ENCODE assay signal across 9 cellular contexts in genomic region chr1:10510520-10511493, GRCh38. TPM values are rescaled to one million over a fixed set of nuclear protein-coding genes. Genes with fewer than 3 reads are reported as not detected.
DNase-seq lines count a peak whose midpoint lies in the region; ATAC-seq, FAIRE-seq and TF ChIP-seq lines count a peak whose summit lies in the region.
"Had no signal": no experiment of that assay in that cellular context is flagged by ENCODE, and none has a peak within 500 bp of the region (broad histone marks: within the 10 kb centered on the region; RNA-seq: fewer than 3 reads in every experiment).

No MANE protein-coding gene starts in this region.

- H3K4me3 Mint-ChIP-seq in activated CD8-positive, alpha-beta memory T cell treated with anti-CD3 and anti-CD28 coated beads, Interleukin-2, amount 10 ng/mL, durations not matched to agents 7 days and 5 days, result peak overlapping the region; percentile 62

- H3K4me3 ChIP-seq in fibroblast of lung (replicated peaks in 1 of 4; ENCODE audit: control extremely low read depth in 1 of 4, insufficient read depth in 1 of 4, low read depth in 3 of 4, low read length in 4 of 4) (peak overlapping the region; percentile 4 to 41 (median 18)), lower leg skin (ENCODE audit: low read depth, poor library complexity, severe bottlenecking) (no peak overlapping the region)

- H3K27me3 ChIP-seq in fibroblast of lung (ENCODE audit: control insufficient read depth, insufficient read depth, low read length), result no peaks in the 10 kb centered on the region
- H3K27me3 ChIP-seq: heart left ventricle had no signal

- H3K4me1 ChIP-seq in fibroblast of lung (ENCODE audit: control insufficient read depth, extremely low read depth, insufficient read depth, low read length), result peaks cover 20% of the 10 kb centered on the region

- H3K4me1 Mint-ChIP-seq in activated CD8-positive, alpha-beta memory T cell treated with anti-CD3 and anti-CD28 coated beads, Interleukin-2, amount 10 ng/mL, durations not matched to agents 7 days and 5 days, result peaks cover 80% of the 10 kb centered on the region

- peak; percentile 97 for FAIRE-seq in GM12891 (lab: Jason Lieb, UNC)

- H3K9me3 Mint-ChIP-seq in activated CD8-positive, alpha-beta memory T cell treated with anti-CD3 and anti-CD28 coated beads, Interleukin-2, amount 10 ng/mL, durations not matched to agents 7 days and 5 days (ENCODE audit: low read depth), result no peaks in the 10 kb centered on the region

- peaks cover 6% of the 10 kb centered on the region for H3K36me3 Mint-ChIP-seq in activated CD8-positive, alpha-beta memory T cell treated with anti-CD3 and anti-CD28 coated beads, Interleukin-2, amount 10 ng/mL, durations not matched to agents 7 days and 5 days

- H2AFZ ChIP-seq in fibroblast of lung (ENCODE audit: low read length), result no peak overlapping the region

- peaks cover 26% of the 10 kb centered on the region for H3K79me2 ChIP-seq in fibroblast of lung (ENCODE audit: control insufficient read depth, insufficient read depth, low read length)

- peak overlapping the region; percentile 76 for H3K4me2 ChIP-seq in fibroblast of lung (ENCODE audit: extremely low read depth, insufficient read depth, low read length)

- peak overlapping the region; percentile 85 for H3K27ac ChIP-seq in fibroblast of lung (ENCODE audit: insufficient read depth, low read length)

- no peak overlapping the region for H3K9ac ChIP-seq in fibroblast of lung (ENCODE audit: insufficient read depth, low read length)

- no peaks in the 10 kb centered on the region for H4K20me1 ChIP-seq in fibroblast of lung (ENCODE audit: control insufficient read depth, extremely low read depth, insufficient read depth, low read length)

- CTCF ChIA-PET in activated CD8-positive, alpha-beta memory T cell treated with anti-CD3 and anti-CD28 coated beads, Interleukin-2, amount 10 ng/mL, durations not matched to agents 7 days and 5 days (lab: Charles Lee), result interaction anchor here (0.7 to 13.6 kb wide), 12 partner anchors 9 to 457 kb away, joined by 3 to 235 read pairs (median 4); partner anchors contain the start of gene CENPS

- TF ChIP-seq CTCF in fibroblast of lung (conservative IDR thresholded peaks at IDR 0.05 in 1 of 2, IDR thresholded peaks at IDR 0.05 in 1 of 2; ENCODE audit: low read depth in 1 of 2, low read length in 2 of 2) (no peak), lower leg skin (IDR thresholded peaks at IDR 0.05) (no peak)

- intact Hi-C loops in lower leg skin (cut with DNase I; ENCODE audit: low total_unique reads), result loop anchor here (5.0 kb wide), 1 partner anchor 356 kb away; no protein-coding TSS in a partner anchor

- H3K36me3 ChIP-seq in fibroblast of lung (ENCODE audit: control insufficient read depth, insufficient read depth, low read length), result no peaks in the 10 kb centered on the region
- H3K36me3 ChIP-seq: heart left ventricle had no signal

- peak; percentile 75 for ATAC-seq in HG02588 (IDR thresholded peaks at IDR 0.05; ENCODE audit: unreplicated experiment)
- peak; percentile 93 for ATAC-seq in activated CD8-positive, alpha-beta memory T cell treated with anti-CD3 and anti-CD28 coated beads, Interleukin-2, amount 10 ng/mL, durations not matched to agents 7 days and 5 days

- TF ChIP-seq POLR2A in GM12891 (IDR thresholded peaks at IDR 0.05; ENCODE audit: low read depth, low read length) (no peak), lower leg skin (IDR thresholded peaks at IDR 0.05) (no peak)

- H3K9me3 ChIP-seq in fibroblast of lung (ENCODE audit: control insufficient read depth, insufficient read depth, low read depth, low read length), result no peaks in the 10 kb centered on the region
- H3K9me3 ChIP-seq: heart left ventricle had no signal

- no peaks in the 10 kb centered on the region for H3K27me3 Mint-ChIP-seq in activated CD8-positive, alpha-beta memory T cell treated with anti-CD3 and anti-CD28 coated beads, Interleukin-2, amount 10 ng/mL, durations not matched to agents 7 days and 5 days

- peak; percentile 64 for DNase-seq in GM12891 (ENCODE audit: insufficient read length, low spot score)
- DNase-seq in NCI-H510A treated with DMSO at 0.1 percent for 48 hours (lab: John Stamatoyannopoulos, UW), result peak; percentile 85
- DNase-seq in activated CD8-positive, alpha-beta memory T cell treated with anti-CD3 and anti-CD28 coated beads, Interleukin-2, amount 10 ng/mL, durations not matched to agents 7 days and 5 days, result peak; percentile 97
- DNase-seq in fibroblast of lung (ENCODE audit: low read depth in 2 of 2), result peak; percentile 88 to 96
- peak; percentile 75 to 76 for DNase-seq in stimulated activated CD4-positive, alpha-beta T cell treated with anti-CD3 and anti-CD28 coated beads, Interleukin-15, amount 100 ng/mL, for 48 hours (ENCODE audit: low read depth in 2 of 2)
- DNase-seq in lower leg skin (ENCODE audit: low spot score in 2 of 2), result no peak
- DNase-seq in epidermal melanocyte (ENCODE audit: insufficient read length, low spot score), result no peak
- DNase-seq: heart left ventricle had no signal

- 22 to 24% methylated on average over 12 of the region's 12 CpGs for WGBS in lower leg skin, 2 donors

- peak overlapping the region; percentile 98 for H3K27ac Mint-ChIP-seq in activated CD8-positive, alpha-beta memory T cell treated with anti-CD3 and anti-CD28 coated beads, Interleukin-2, amount 10 ng/mL, durations not matched to agents 7 days and 5 days

TF ChIP-seq in GM12891, 5 proteins besides CTCF, POLR2A, EP300 and RAD21:
- TF ChIP-seq SPI1 (IDR thresholded peaks at IDR 0.05; ENCODE audit: low read depth, low read length) (peak; percentile 44; the same call in 1 of the 2 replicates), POU2F2 (IDR thresholded peaks at IDR 0.05; ENCODE audit: low read depth, low read length) (peak; percentile 70), POLR2AphosphoS5 (IDR thresholded peaks at IDR 0.05; ENCODE audit: low read depth, low read length) (no peak), PAX5 (IDR thresholded peaks at IDR 0.05; ENCODE audit: insufficient read depth, low read length, severe bottlenecking) (peak; percentile 69), TAF1 (IDR thresholded peaks at IDR 0.05; ENCODE audit: low read depth, low read length) (no peak)

RNA-seq across cellular contexts. Expression of gene PEX14, which starts 36.1 kb away (rescaled TPM):
- 12.8 TPM for polyA plus RNA-seq in GM12891 (2012; ENCODE audit: low read depth, missing spikeins)
- total RNA-seq in activated CD8-positive, alpha-beta memory T cell treated with anti-CD3 and anti-CD28 coated beads, Interleukin-2, amount 10 ng/mL, durations not matched to agents 7 days and 5 days, result 10 to 100 TPM; 24.4 to 27.5 TPM
- total RNA-seq in fibroblast of lung, result 8.2 and 11.4 TPM in 2 replicates
- polyA plus RNA-seq in fibroblast of lung, result 10.3 and 14.4 TPM in 2 replicates
- polyA plus RNA-seq in fibroblast of lung (2012), result 17.8 and 23.5 TPM in 2 replicates
- polyA minus RNA-seq in fibroblast of lung (ENCODE audit: low replicate concordance), result 12.0 and 12.2 TPM in 2 replicates
- total RNA-seq in lower leg skin, result 10 to 100 TPM; 14.1 to 22.8 (median 18.9) TPM

RNA-seq across cellular contexts. Expression of gene DFFA, which starts 38.5 kb away (rescaled TPM):
- polyA plus RNA-seq in GM12891 (2012; ENCODE audit: low read depth, missing spikeins), result 24.8 TPM
- total RNA-seq in activated CD8-positive, alpha-beta memory T cell treated with anti-CD3 and anti-CD28 coated beads, Interleukin-2, amount 10 ng/mL, durations not matched to agents 7 days and 5 days, result 10 to 100 TPM; 40.9 to 45.1 TPM
- 32.1 and 33.5 TPM in 2 replicates for total RNA-seq in fibroblast of lung
- 27.8 and 34.2 TPM in 2 replicates for polyA plus RNA-seq in fibroblast of lung
- polyA plus RNA-seq in fibroblast of lung (2012), result 26.0 and 34.0 TPM in 2 replicates
- polyA minus RNA-seq in fibroblast of lung (ENCODE audit: low replicate concordance), result 38.7 and 44.5 TPM in 2 replicates
- total RNA-seq in lower leg skin, result 10 to 100 TPM; 14.1 to 20.9 (median 18.0) TPM

Comparison
In these comparisons a context has a peak if more than half of its experiments do, and no peak if none do; other contexts are left out.
1. DNase-seq: peak in GM12891 (single experiment), NCI-H510A treated with DMSO at 0.1 percent for 48 hours (single experiment), activated CD8-positive, alpha-beta memory T cell treated with anti-CD3 and anti-CD28 coated beads, Interleukin-2, amount 10 ng/mL, durations not matched to agents 7 days and 5 days (single experiment), fibroblast of lung (2 of 2) and stimulated activated CD4-positive, alpha-beta T cell treated with anti-CD3 and anti-CD28 coated beads, Interleukin-15, amount 100 ng/mL, for 48 hours (2 of 2); none in lower leg skin (0 of 2) and epidermal melanocyte (single experiment).